Comparison of ENCODE assay signal across 16 cellular contexts in genomic region chr12:116133609-116134214, GRCh38.
DNase-seq lines count a peak whose midpoint lies in the region; ATAC-seq and TF ChIP-seq lines count a peak whose summit lies in the region.
"Had no signal": no experiment of that assay in that cellular context is flagged by ENCODE, and none has a peak within 500 bp of the region (broad histone marks: within the 10 kb centered on the region; RNA-seq: fewer than 3 reads in every experiment).

No MANE protein-coding gene starts in this region.

- H3K4me2 ChIP-seq in BLaER1 treated with 17β-estradiol and CSF1 and Interleukin-3, amounts not matched to agents 10 nM and 100 nM = peak overlapping the region in 8 of 11 experiments; percentile 2 to 60 (median 26); a peak in 12 of 22 replicates

- no peak overlapping the region for H3K27ac ChIP-seq in A673 (ENCODE audit: low read depth, low read length, poor library complexity, severe bottlenecking)
- H3K27ac ChIP-seq in BLaER1 treated with 17β-estradiol and CSF1 and Interleukin-3, amounts not matched to agents 10 nM and 100 nM = peak overlapping the region in 2 of 11 experiments; percentile 1 to 50; a peak in 1 of 22 replicates
- peak overlapping the region; percentile 61 for H3K27ac ChIP-seq in VCaP

- no peak overlapping the region for H3K4me3 ChIP-seq in A673 (ENCODE audit: low read depth, low read length, poor library complexity, severe bottlenecking)
- no peak overlapping the region for H3K4me3 ChIP-seq in BLaER1 treated with 17β-estradiol and CSF1 and Interleukin-3, amounts not matched to agents 10 nM and 100 nM
- no peak overlapping the region for H3K4me3 ChIP-seq in mucosa of stomach (ENCODE audit: low read length)
- H3K4me3 ChIP-seq in mucosa of descending colon = no peak overlapping the region

- no peak for ATAC-seq in mucosa of descending colon
- no peak for ATAC-seq in GM18502 (IDR thresholded peaks at IDR 0.05; ENCODE audit: poor library complexity, unreplicated experiment)
- ATAC-seq: stimulated activated memory B cell treated with anti-CD40 and anti-IgM and Interleukin-4, amounts not matched to agents 10 μg/mL and 1 μg/mL and 100 μg/mL, for 72 hours had no signal

- H3K9me3 ChIP-seq in A673 (ENCODE audit: low read depth, low read length, poor library complexity, severe bottlenecking) (no peaks in the 10 kb centered on the region), mucosa of stomach (ENCODE audit: control insufficient read depth, low read length) (no peaks in the 10 kb centered on the region), mucosa of descending colon (no peaks in the 10 kb centered on the region)
- no peaks in the 10 kb centered on the region for H3K9me3 ChIP-seq in BLaER1 treated with 17β-estradiol and CSF1 and Interleukin-3, amounts not matched to agents 10 nM and 100 nM (replicated peaks in 1 of 11)

- no peak for TF ChIP-seq CTCF in A673 (conservative IDR thresholded peaks at IDR 0.05; ENCODE audit: low read depth, low read length)
- no peak for TF ChIP-seq CTCF in VCaP (conservative IDR thresholded peaks at IDR 0.05)
- TF ChIP-seq CTCF in mucosa of descending colon (IDR thresholded peaks at IDR 0.05) = no peak

- DNase-seq in A673 (ENCODE audit: low spot score) (peak; percentile 42), germinal center (ENCODE audit: low spot score) (no peak), mucosa of descending colon (no peak)
- DNase-seq: amniotic stem cell; CD4-positive, alpha-beta memory T cell; dermis blood vessel endothelial cell; hippocampal formation; left cardiac atrium; NCI-H187; NCI-H526; stimulated activated CD4-positive, alpha-beta T cell treated with anti-CD3 and anti-CD28 coated beads, Interleukin-4, amount 100 ng/mL, for 24 hours had no signal

- intact Hi-C loops in A673 (cut with micrococcal nuclease; ENCODE audit: unreplicated experiment) (no loop called here), mucosa of descending colon (cut with DNase I, micrococcal nuclease) (no loop called here)

- peaks cover 65% of the 10 kb centered on the region for H3K4me1 ChIP-seq in A673 (ENCODE audit: insufficient read depth, low read length, poor library complexity, severe bottlenecking)
- peaks cover 20 to 89% (median 45%) of the 10 kb centered on the region in 10 experiments for H3K4me1 ChIP-seq in BLaER1 treated with 17β-estradiol and CSF1 and Interleukin-3, amounts not matched to agents 10 nM and 100 nM
- peaks cover 14% of the 10 kb centered on the region for H3K4me1 ChIP-seq in mucosa of stomach (ENCODE audit: control insufficient read depth, insufficient read depth, low read length)
- peaks cover 38% of the 10 kb centered on the region for H3K4me1 ChIP-seq in mucosa of descending colon (ENCODE audit: low read depth)

- CTCF ChIA-PET in A673 (lab: Charles Lee) = no interaction called here

- H3K27me3 ChIP-seq in A673 (replicated peaks; ENCODE audit: insufficient read depth, low read depth, low read length, poor library complexity) (no peaks in the 10 kb centered on the region), mucosa of stomach (ENCODE audit: control insufficient read depth, insufficient read depth, low read length) (no peaks in the 10 kb centered on the region)
- H3K27me3 ChIP-seq in BLaER1 treated with 17β-estradiol and CSF1 and Interleukin-3, amounts not matched to agents 10 nM and 100 nM = no peaks in the 10 kb centered on the region

- no peak overlapping the region for H3K9ac ChIP-seq in BLaER1 treated with 17β-estradiol and CSF1 and Interleukin-3, amounts not matched to agents 10 nM and 100 nM
- peak overlapping the region; percentile 12 for H3K9ac ChIP-seq in mucosa of stomach (ENCODE audit: low read length)

- H3K36me3 ChIP-seq in A673 (ENCODE audit: insufficient read depth, low read length, poor library complexity, severe bottlenecking) (no peaks in the 10 kb centered on the region), mucosa of stomach (ENCODE audit: control insufficient read depth, insufficient read depth, low read length) (no peaks in the 10 kb centered on the region), mucosa of descending colon (ENCODE audit: low read depth) (no peaks in the 10 kb centered on the region)
- no peaks in the 10 kb centered on the region for H3K36me3 ChIP-seq in BLaER1 treated with 17β-estradiol and CSF1 and Interleukin-3, amounts not matched to agents 10 nM and 100 nM

- POLR2A ChIA-PET in A673 (lab: Charles Lee; ENCODE audit: low non-redundant PET) = interaction anchor here (0.8 kb wide), 1 partner anchor 9 kb away, joined by 3 read pairs; no protein-coding TSS in a partner anchor

- peaks cover 98 to 100% (median 100%) of the 10 kb centered on the region in 11 experiments for H4K20me1 ChIP-seq in BLaER1 treated with 17β-estradiol and CSF1 and Interleukin-3, amounts not matched to agents 10 nM and 100 nM

- no TSS peak for BruUV-seq in A673 (replicated peaks; lab: Mats Ljungman, UMichigan)
